ENCODE assay signal across 19 cellular contexts in genomic region chr1:65535981-65536380, GRCh38.
DNase-seq lines count a peak whose midpoint lies in the region; ATAC-seq and TF ChIP-seq lines count a peak whose summit lies in the region.
"Had no signal": no experiment of that assay in that cellular context is flagged by ENCODE, and none has a peak within 500 bp of the region (broad histone marks: within the 10 kb centered on the region; RNA-seq: fewer than 3 reads in every experiment).

No MANE protein-coding gene starts in this region.

- no peaks in the 10 kb centered on the region for H3K27me3 ChIP-seq in MG63
- H3K27me3 ChIP-seq: BLaER1 had no signal

- H3K36me3 ChIP-seq in MG63, result no peaks in the 10 kb centered on the region
- H3K36me3 ChIP-seq: BLaER1 had no signal

- peaks cover 9% of the 10 kb centered on the region for H3K27me3 Mint-ChIP-seq in activated CD4-positive, alpha-beta T cell treated with anti-CD3 and anti-CD28 coated beads, Interleukin-2, amount 10 ng/mL, durations not matched to agents 7 days and 5 days
- H3K27me3 Mint-ChIP-seq in WTC11 (ENCODE audit: low read depth), result 0 out of 2 replicates have a peak, but pooled peaks cover 3% of the 10 kb centered on the region
- H3K27me3 Mint-ChIP-seq in glutamatergic neuron (ENCODE audit: unreplicated experiment), result no peaks in the 10 kb centered on the region

- CTCF ChIA-PET in activated CD4-positive, alpha-beta T cell treated with anti-CD3 and anti-CD28 coated beads, Interleukin-2, amount 10 ng/mL, durations not matched to agents 7 days and 5 days (lab: Charles Lee), result no interaction called here
- CTCF ChIA-PET in WTC11 (lab: Charles Lee), result no interaction called here

- H3K4me3 ChIP-seq in MG63, result no peak overlapping the region
- H3K4me3 ChIP-seq: BLaER1, GM23338 had no signal

- H3K4me3 Mint-ChIP-seq in activated CD4-positive, alpha-beta T cell treated with anti-CD3 and anti-CD28 coated beads, Interleukin-2, amount 10 ng/mL, durations not matched to agents 7 days and 5 days, result no peak overlapping the region
- H3K4me3 Mint-ChIP-seq in WTC11, result no peak overlapping the region
- H3K4me3 Mint-ChIP-seq in glutamatergic neuron (ENCODE audit: unreplicated experiment), result no peak overlapping the region
- H3K4me3 Mint-ChIP-seq: B cell; CD4-positive, CD25-positive, alpha-beta regulatory T cell; CD8-positive, alpha-beta T cell; GM23338; H9; HFFc6 had no signal

- no peaks in the 10 kb centered on the region for H3K4me1 Mint-ChIP-seq in activated CD4-positive, alpha-beta T cell treated with anti-CD3 and anti-CD28 coated beads, Interleukin-2, amount 10 ng/mL, durations not matched to agents 7 days and 5 days
- H3K4me1 Mint-ChIP-seq in WTC11 (no peaks in the 10 kb centered on the region), glutamatergic neuron (ENCODE audit: low read depth, unreplicated experiment) (peaks cover 10% of the 10 kb centered on the region)
- H3K4me1 Mint-ChIP-seq: B cell; CD4-positive, CD25-positive, alpha-beta regulatory T cell; GM23338 had no signal

- TF ChIP-seq CTCF in WTC11 (IDR thresholded peaks at IDR 0.05) (no peak), glutamatergic neuron (IDR thresholded peaks at IDR 0.05; ENCODE audit: partially characterized antibody, unreplicated experiment) (no peak)

- no peaks in the 10 kb centered on the region for H3K36me3 Mint-ChIP-seq in activated CD4-positive, alpha-beta T cell treated with anti-CD3 and anti-CD28 coated beads, Interleukin-2, amount 10 ng/mL, durations not matched to agents 7 days and 5 days (ENCODE audit: low read depth)
- H3K36me3 Mint-ChIP-seq in WTC11, result peaks cover 8% of the 10 kb centered on the region
- peaks cover 6% of the 10 kb centered on the region for H3K36me3 Mint-ChIP-seq in glutamatergic neuron (ENCODE audit: unreplicated experiment)
- H3K36me3 Mint-ChIP-seq: CD4-positive, CD25-positive, alpha-beta regulatory T cell; CD8-positive, alpha-beta T cell had no signal

- DNase-seq in activated CD4-positive, alpha-beta T cell treated with anti-CD3 and anti-CD28 coated beads, Interleukin-2, amount 10 ng/mL, durations not matched to agents 7 days and 5 days, result no peak
- no peak for DNase-seq in activated CD4-positive, alpha-beta T cell treated with anti-CD3 and anti-CD28 coated beads for 4 hours
- DNase-seq in WTC11 (ENCODE audit: low spot score) (no peak), glutamatergic neuron (no peak), sciatic nerve (ENCODE audit: low spot score) (no peak), MG63 (no peak)
- DNase-seq: Caco-2; CD4-positive, CD25-positive, alpha-beta regulatory T cell; CD8-positive, alpha-beta T cell; DMS53; DMS79 treated with DMSO at 0.1 percent for 48 hours; GF-D8; H9; HFFc6 had no signal

- intact Hi-C loops in sciatic nerve (cut with DNase I), result no loop called here

- ATAC-seq in WTC11 (0 out of 2 replicates have a peak, but pooled peaks have one; percentile 26), sciatic nerve (peak; percentile 10), HG02642 (IDR thresholded peaks at IDR 0.05; ENCODE audit: poor library complexity, unreplicated experiment) (no peak)
- ATAC-seq: CD8-positive, alpha-beta T cell; GM23338; HCT116 had no signal

- H3K27ac Mint-ChIP-seq in activated CD4-positive, alpha-beta T cell treated with anti-CD3 and anti-CD28 coated beads, Interleukin-2, amount 10 ng/mL, durations not matched to agents 7 days and 5 days, result peak overlapping the region; percentile 52
- H3K27ac Mint-ChIP-seq in WTC11 (no peak overlapping the region), glutamatergic neuron (ENCODE audit: unreplicated experiment) (peak overlapping the region; percentile 77)
- H3K27ac Mint-ChIP-seq: B cell; CD4-positive, CD25-positive, alpha-beta regulatory T cell; CD8-positive, alpha-beta T cell; GM23338; H9; HFFc6 had no signal

- no peaks in the 10 kb centered on the region for H3K9me3 ChIP-seq in MG63
- H3K9me3 ChIP-seq: BLaER1, Caco-2 had no signal

- POLR2A ChIA-PET in activated CD4-positive, alpha-beta T cell treated with anti-CD3 and anti-CD28 coated beads, Interleukin-2, amount 10 ng/mL, durations not matched to agents 7 days and 5 days (lab: Charles Lee), result no interaction called here
- POLR2A ChIA-PET in WTC11 (lab: Charles Lee), result interaction anchor here (0.5 kb wide), 1 partner anchor 36 kb away, joined by 3 read pairs; no protein-coding TSS in a partner anchor

- H3K9me3 Mint-ChIP-seq in activated CD4-positive, alpha-beta T cell treated with anti-CD3 and anti-CD28 coated beads, Interleukin-2, amount 10 ng/mL, durations not matched to agents 7 days and 5 days, result no peaks in the 10 kb centered on the region
- H3K9me3 Mint-ChIP-seq in WTC11 (peaks cover 17% of the 10 kb centered on the region), glutamatergic neuron (ENCODE audit: unreplicated experiment) (no peaks in the 10 kb centered on the region)
- H3K9me3 Mint-ChIP-seq: HFFc6 had no signal

TF ChIP-seq in WTC11, 78 proteins besides CTCF, POLR2A, EP300 and RAD21:
- no peak for TF ChIP-seq GABPB1 (CRISPR knock-in tag; IDR thresholded peaks at IDR 0.05)
